1 cellular context compared by ENCODE assay signal in the genomic region with DNA sequence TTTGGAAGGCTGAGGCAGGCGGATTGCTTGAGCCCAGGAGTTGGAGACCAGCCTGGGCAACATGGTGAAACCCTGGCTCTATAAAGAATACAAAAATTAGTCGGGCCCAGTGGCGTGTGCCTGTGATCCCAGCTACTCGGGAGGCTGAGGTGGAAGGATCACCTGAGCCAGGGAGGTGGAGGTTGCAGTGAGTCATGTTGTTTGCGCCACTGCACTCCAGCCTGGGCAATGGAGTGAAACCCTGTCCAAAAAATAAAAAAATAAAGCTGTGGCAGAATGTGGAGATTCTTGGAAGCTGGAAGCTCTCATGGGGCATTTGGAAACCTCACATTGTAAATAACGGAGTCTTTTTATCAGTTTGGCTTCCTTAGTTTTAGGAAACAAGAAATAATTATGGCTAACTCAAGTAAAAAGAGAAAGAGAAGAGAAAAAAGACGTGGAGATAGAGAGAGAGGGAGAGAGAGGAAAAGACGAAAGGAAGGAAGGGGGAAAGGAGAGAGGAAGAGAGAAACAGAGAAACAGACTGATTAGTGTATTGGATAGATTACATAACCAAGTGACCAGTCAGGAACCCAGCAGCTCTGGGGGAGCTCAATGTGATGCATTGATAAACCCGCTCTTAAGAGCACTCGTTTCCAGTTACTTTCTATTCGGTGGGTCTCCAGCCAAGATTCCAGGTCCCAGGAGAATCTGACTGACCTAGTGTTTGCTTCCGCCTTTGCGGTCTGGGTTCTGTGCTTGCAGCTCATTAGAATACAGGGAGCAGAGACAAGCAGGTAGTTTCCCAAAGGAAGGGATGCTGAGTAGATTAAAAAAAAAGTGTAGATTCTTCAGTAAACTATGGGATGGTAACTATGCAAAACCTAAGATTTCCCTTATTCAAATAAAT.
TF ChIP-seq lines count a peak whose summit lies in the region.

No MANE protein-coding gene starts in this region.

TF ChIP-seq in K562, 482 proteins besides CTCF, POLR2A, EP300 and RAD21 (continued from another document and continues in another):
- TF ChIP-seq, protein P1, sequence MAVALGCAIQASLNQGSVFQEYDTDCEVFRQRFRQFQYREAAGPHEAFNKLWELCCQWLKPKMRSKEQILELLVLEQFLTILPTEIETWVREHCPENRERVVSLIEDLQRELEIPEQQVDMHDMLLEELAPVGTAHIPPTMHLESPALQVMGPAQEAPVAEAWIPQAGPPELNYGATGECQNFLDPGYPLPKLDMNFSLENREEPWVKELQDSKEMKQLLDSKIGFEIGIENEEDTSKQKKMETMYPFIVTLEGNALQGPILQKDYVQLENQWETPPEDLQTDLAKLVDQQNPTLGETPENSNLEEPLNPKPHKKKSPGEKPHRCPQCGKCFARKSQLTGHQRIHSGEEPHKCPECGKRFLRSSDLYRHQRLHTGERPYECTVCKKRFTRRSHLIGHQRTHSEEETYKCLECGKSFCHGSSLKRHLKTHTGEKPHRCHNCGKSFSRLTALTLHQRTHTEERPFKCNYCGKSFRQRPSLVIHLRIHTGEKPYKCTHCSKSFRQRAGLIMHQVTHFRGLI (CRISPR knock-in tag; IDR thresholded peaks at IDR 0.05): no peak
- no peak for TF ChIP-seq SETDB1 (IDR thresholded peaks at IDR 0.05; ENCODE audit: low read length)
- no peak for TF ChIP-seq FUS (optimal IDR thresholded peaks at IDR 0.05; ENCODE audit: low read depth, low read length)
- TF ChIP-seq POU5F1 (IDR thresholded peaks at IDR 0.05; ENCODE audit: borderline replicate concordance, low read depth, low read length, partially characterized antibody): no peak
- TF ChIP-seq NCOA2 (IDR thresholded peaks at IDR 0.05; ENCODE audit: partially characterized antibody in 2 of 2): no peak
- TF ChIP-seq RCOR1 (IDR thresholded peaks at IDR 0.05; ENCODE audit: borderline replicate concordance in 1 of 2, low read depth in 2 of 2, low read length in 2 of 2): peak in 1 of 2 experiments; percentile 37; a peak in 1 of 4 replicates
- TF ChIP-seq KLF1 (tag; IDR thresholded peaks at IDR 0.05): no peak
- no peak; a peak in 1 of 4 replicates for TF ChIP-seq TRIM24 (IDR thresholded peaks at IDR 0.05)
- no peak for TF ChIP-seq PPARD (CRISPR knock-in tag; IDR thresholded peaks at IDR 0.05)
- no peak for TF ChIP-seq UBTF (IDR thresholded peaks at IDR 0.05; ENCODE audit: borderline replicate concordance in 1 of 2, low read depth in 2 of 2, low read length in 2 of 2)
- TF ChIP-seq MXD1 (CRISPR knock-in tag; IDR thresholded peaks at IDR 0.05; ENCODE audit: borderline replicate concordance, poor library complexity, severe bottlenecking): no peak
- TF ChIP-seq EWSR1 (IDR thresholded peaks at IDR 0.05; ENCODE audit: borderline replicate concordance, low read depth, partially characterized antibody): no peak
- TF ChIP-seq, protein P2, sequence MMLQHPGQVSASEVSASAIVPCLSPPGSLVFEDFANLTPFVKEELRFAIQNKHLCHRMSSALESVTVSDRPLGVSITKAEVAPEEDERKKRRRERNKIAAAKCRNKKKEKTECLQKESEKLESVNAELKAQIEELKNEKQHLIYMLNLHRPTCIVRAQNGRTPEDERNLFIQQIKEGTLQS (IDR thresholded peaks at IDR 0.05): peak; percentile 51
- TF ChIP-seq, protein P2 (CRISPR knock-in tag; conservative IDR thresholded peaks at IDR 0.05): no peak
- 0 out of 2 replicates have a peak, but pooled peaks have one; percentile 52 for TF ChIP-seq ZBTB40 (IDR thresholded peaks at IDR 0.05)
- TF ChIP-seq ZBTB40 (CRISPR knock-in tag; IDR thresholded peaks at IDR 0.05): no peak
- TF ChIP-seq ZFX (CRISPR knock-in tag; IDR thresholded peaks at IDR 0.05): 0 out of 2 replicates have a peak, but pooled peaks have one; percentile 26
- no peak for TF ChIP-seq ATF1 (CRISPR knock-in tag; IDR thresholded peaks at IDR 0.05)
- no peak for TF ChIP-seq ATF1 (tag; IDR thresholded peaks at IDR 0.05)
- TF ChIP-seq, protein P3, sequence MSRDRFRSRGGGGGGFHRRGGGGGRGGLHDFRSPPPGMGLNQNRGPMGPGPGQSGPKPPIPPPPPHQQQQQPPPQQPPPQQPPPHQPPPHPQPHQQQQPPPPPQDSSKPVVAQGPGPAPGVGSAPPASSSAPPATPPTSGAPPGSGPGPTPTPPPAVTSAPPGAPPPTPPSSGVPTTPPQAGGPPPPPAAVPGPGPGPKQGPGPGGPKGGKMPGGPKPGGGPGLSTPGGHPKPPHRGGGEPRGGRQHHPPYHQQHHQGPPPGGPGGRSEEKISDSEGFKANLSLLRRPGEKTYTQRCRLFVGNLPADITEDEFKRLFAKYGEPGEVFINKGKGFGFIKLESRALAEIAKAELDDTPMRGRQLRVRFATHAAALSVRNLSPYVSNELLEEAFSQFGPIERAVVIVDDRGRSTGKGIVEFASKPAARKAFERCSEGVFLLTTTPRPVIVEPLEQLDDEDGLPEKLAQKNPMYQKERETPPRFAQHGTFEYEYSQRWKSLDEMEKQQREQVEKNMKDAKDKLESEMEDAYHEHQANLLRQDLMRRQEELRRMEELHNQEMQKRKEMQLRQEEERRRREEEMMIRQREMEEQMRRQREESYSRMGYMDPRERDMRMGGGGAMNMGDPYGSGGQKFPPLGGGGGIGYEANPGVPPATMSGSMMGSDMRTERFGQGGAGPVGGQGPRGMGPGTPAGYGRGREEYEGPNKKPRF (IDR thresholded peaks at IDR 0.05; ENCODE audit: low read depth, low read length): no peak
- no peak for TF ChIP-seq TEAD1 (CRISPR knock-in tag; IDR thresholded peaks at IDR 0.05)
- TF ChIP-seq THRB (CRISPR knock-in tag; conservative IDR thresholded peaks at IDR 0.05): 0 out of 2 replicates have a peak, but pooled peaks have one; percentile 20
- TF ChIP-seq, protein P4, sequence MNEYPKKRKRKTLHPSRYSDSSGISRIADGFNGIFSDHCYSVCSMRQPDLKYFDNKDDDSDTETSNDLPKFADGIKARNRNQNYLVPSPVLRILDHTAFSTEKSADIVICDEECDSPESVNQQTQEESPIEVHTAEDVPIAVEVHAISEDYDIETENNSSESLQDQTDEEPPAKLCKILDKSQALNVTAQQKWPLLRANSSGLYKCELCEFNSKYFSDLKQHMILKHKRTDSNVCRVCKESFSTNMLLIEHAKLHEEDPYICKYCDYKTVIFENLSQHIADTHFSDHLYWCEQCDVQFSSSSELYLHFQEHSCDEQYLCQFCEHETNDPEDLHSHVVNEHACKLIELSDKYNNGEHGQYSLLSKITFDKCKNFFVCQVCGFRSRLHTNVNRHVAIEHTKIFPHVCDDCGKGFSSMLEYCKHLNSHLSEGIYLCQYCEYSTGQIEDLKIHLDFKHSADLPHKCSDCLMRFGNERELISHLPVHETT (CRISPR knock-in tag; conservative IDR thresholded peaks at IDR 0.05 in 1 of 2, IDR thresholded peaks at IDR 0.05 in 1 of 2): no peak
- TF ChIP-seq CHD2 (IDR thresholded peaks at IDR 0.05; ENCODE audit: low read depth, low read length): no peak
- TF ChIP-seq CTBP1 (IDR thresholded peaks at IDR 0.05; ENCODE audit: borderline replicate concordance): 0 out of 2 replicates have a peak, but pooled peaks have one; percentile 9
- no peak for TF ChIP-seq ZSCAN32 (CRISPR knock-in tag; IDR thresholded peaks at IDR 0.05)
- 0 out of 2 replicates have a peak, but pooled peaks have one; percentile 12 for TF ChIP-seq SOX6 (IDR thresholded peaks at IDR 0.05)
- peak; percentile 82; the same call in 1 of the 2 replicates for TF ChIP-seq GATAD2A (IDR thresholded peaks at IDR 0.05)
- TF ChIP-seq CC2D1A (IDR thresholded peaks at IDR 0.05): 0 out of 2 replicates have a peak, but pooled peaks have one; percentile 14
- TF ChIP-seq, protein P5, sequence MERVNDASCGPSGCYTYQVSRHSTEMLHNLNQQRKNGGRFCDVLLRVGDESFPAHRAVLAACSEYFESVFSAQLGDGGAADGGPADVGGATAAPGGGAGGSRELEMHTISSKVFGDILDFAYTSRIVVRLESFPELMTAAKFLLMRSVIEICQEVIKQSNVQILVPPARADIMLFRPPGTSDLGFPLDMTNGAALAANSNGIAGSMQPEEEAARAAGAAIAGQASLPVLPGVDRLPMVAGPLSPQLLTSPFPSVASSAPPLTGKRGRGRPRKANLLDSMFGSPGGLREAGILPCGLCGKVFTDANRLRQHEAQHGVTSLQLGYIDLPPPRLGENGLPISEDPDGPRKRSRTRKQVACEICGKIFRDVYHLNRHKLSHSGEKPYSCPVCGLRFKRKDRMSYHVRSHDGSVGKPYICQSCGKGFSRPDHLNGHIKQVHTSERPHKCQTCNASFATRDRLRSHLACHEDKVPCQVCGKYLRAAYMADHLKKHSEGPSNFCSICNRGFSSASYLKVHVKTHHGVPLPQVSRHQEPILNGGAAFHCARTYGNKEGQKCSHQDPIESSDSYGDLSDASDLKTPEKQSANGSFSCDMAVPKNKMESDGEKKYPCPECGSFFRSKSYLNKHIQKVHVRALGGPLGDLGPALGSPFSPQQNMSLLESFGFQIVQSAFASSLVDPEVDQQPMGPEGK (CRISPR knock-in tag; IDR thresholded peaks at IDR 0.05; ENCODE audit: borderline replicate concordance): no peak
